8 cellular contexts compared by ENCODE assay signal in genomic region chr5:17190242-17190778, GRCh38. TPM values are rescaled to one million over a fixed set of nuclear protein-coding genes. Genes with fewer than 3 reads are reported as not detected.
A peak's percentile ranks its signal among the peaks of the same experiment; 100 is the strongest.
DNase-seq lines count a peak whose midpoint lies in the region; ATAC-seq and TF ChIP-seq lines count a peak whose summit lies in the region.

No MANE protein-coding gene starts in this region.

- ATAC-seq in CD8-positive, alpha-beta T cell: no peak
- ATAC-seq in HG02571 (IDR thresholded peaks at IDR 0.05; ENCODE audit: unreplicated experiment): no peak
- ATAC-seq in GM19328 (IDR thresholded peaks at IDR 0.05; ENCODE audit: unreplicated experiment): no peak

- H3K36me3 ChIP-seq in CD8-positive, alpha-beta T cell (ENCODE audit: insufficient read depth, low read length): no peaks in the 10 kb centered on the region
- H3K36me3 ChIP-seq in GM23248 (ENCODE audit: low read depth) (no peaks in the 10 kb centered on the region), testis (ENCODE audit: low read depth, missing control alignments) (no peaks in the 10 kb centered on the region)

- H3K9me3 ChIP-seq in CD8-positive, alpha-beta T cell (ENCODE audit: low read length): no peaks in the 10 kb centered on the region
- H3K9me3 ChIP-seq in GM23248 (ENCODE audit: low read depth) (no peaks in the 10 kb centered on the region), testis (no peaks in the 10 kb centered on the region)

- no peak overlapping the region for H3K4me3 Mint-ChIP-seq in CD8-positive, alpha-beta T cell

- H3K9me3 Mint-ChIP-seq in CD8-positive, alpha-beta T cell: no peaks in the 10 kb centered on the region

- H3K9me2 ChIP-seq in GM23248 (ENCODE audit: insufficient read depth): no peaks in the 10 kb centered on the region

- POLR2A ChIA-PET in CD8-positive, alpha-beta T cell (lab: Charles Lee): no interaction called here

- H3K27ac Mint-ChIP-seq in CD8-positive, alpha-beta T cell: no peak overlapping the region

- H3K79me2 ChIP-seq in GM23248 (ENCODE audit: insufficient read depth): peaks cover 15% of the 10 kb centered on the region

- peaks cover 44% of the 10 kb centered on the region for H3F3A ChIP-seq in GM23248 (ENCODE audit: insufficient read depth)

- no peak for TF ChIP-seq POLR2A in testis (IDR thresholded peaks at IDR 0.05)

- H3K4me1 ChIP-seq in CD8-positive, alpha-beta T cell (ENCODE audit: insufficient read depth, low read length): no peaks in the 10 kb centered on the region
- peaks cover 47% of the 10 kb centered on the region for H3K4me1 ChIP-seq in GM23248 (ENCODE audit: insufficient read depth)
- H3K4me1 ChIP-seq in testis: peaks cover 8% of the 10 kb centered on the region

- in situ Hi-C loops in GM23248 (cut with MboI): loop anchor here (10.0 kb wide), 2 partner anchors 516 to 716 kb away; no protein-coding TSS in a partner anchor
- in situ Hi-C loops in astrocyte of the cerebellum (cut with HindIII; ENCODE audit: low sequenced_read_pairs): loop anchor here (5.0 kb wide), 2 partner anchors 393 to 493 kb away; no protein-coding TSS in a partner anchor

- no peak overlapping the region for H3K27ac ChIP-seq in CD8-positive, alpha-beta T cell (ENCODE audit: low read depth, low read length)
- H3K27ac ChIP-seq in GM23248: peak overlapping the region; percentile 55
- H3K27ac ChIP-seq in testis: no peak overlapping the region

- H3K4me1 Mint-ChIP-seq in CD8-positive, alpha-beta T cell (ENCODE audit: low read depth): no peaks in the 10 kb centered on the region

- no peaks in the 10 kb centered on the region for H3K36me3 Mint-ChIP-seq in CD8-positive, alpha-beta T cell

- H3K4me2 ChIP-seq in GM23248 (ENCODE audit: unreplicated experiment): peak overlapping the region; percentile 36

- H3K4me3 ChIP-seq in CD8-positive, alpha-beta T cell (ENCODE audit: low read depth, low read length): no peak overlapping the region
- H3K4me3 ChIP-seq in GM23248 (peak overlapping the region; percentile 11), astrocyte of the cerebellum (ENCODE audit: low read depth, low read length) (no peak overlapping the region), testis (no peak overlapping the region)

- peak; percentile 37 for TF ChIP-seq CTCF in CD8-positive, alpha-beta T cell (IDR thresholded peaks at IDR 0.05)
- TF ChIP-seq CTCF in astrocyte of the cerebellum (IDR thresholded peaks at IDR 0.05; ENCODE audit: low read depth, low read length, missing control alignments) (peak; percentile 64), testis (IDR thresholded peaks at IDR 0.05) (peak; percentile 86 to 94 (median 91))

- intact Hi-C loops in CD8-positive, alpha-beta T cell (cut with DNase I, micrococcal nuclease): no loop called here
- intact Hi-C loops in testis (cut with DNase I; ENCODE audit: low total_unique reads): loop anchor here (10.0 kb wide), 1 partner anchor 716 kb away; no protein-coding TSS in a partner anchor

- 1 to 4% methylated on average over 4 of the region's 4 CpGs for WGBS in GM23248 (ENCODE audit: low coverage in 1 of 2, low lambda C conversion rate in 2 of 2, missing lambda C conversion rate in 2 of 2), 2 experiments
- 7 to 15% methylated on average over 4 of the region's 4 CpGs for WGBS in testis, 2 donors

- H4K20me1 ChIP-seq in GM23248 (ENCODE audit: insufficient read depth): no peaks in the 10 kb centered on the region

- H3K27me3 Mint-ChIP-seq in CD8-positive, alpha-beta T cell (ENCODE audit: low read depth): peaks cover 12% of the 10 kb centered on the region

- CTCF ChIA-PET in CD8-positive, alpha-beta T cell (lab: Charles Lee): interaction anchor here (0.6 to 2.7 kb wide), 13 partner anchors 9 to 399 kb away, joined by 3 to 11 read pairs (median 4); no protein-coding TSS in a partner anchor

- no peak for DNase-seq in CD8-positive, alpha-beta T cell
- DNase-seq in GM23248: peak; percentile 71
- peak; percentile 27 for DNase-seq in NCI-H345 treated with DMSO at 0.1 percent for 48 hours (lab: John Stamatoyannopoulos, UW; ENCODE audit: unreplicated experiment)
- DNase-seq in astrocyte of the cerebellum (ENCODE audit: low read depth): peak; percentile 72
- peak; percentile 87 for DNase-seq in iris pigment epithelial cell (ENCODE audit: low read depth)
- peak; percentile 54 for DNase-seq in testis

- no peaks in the 10 kb centered on the region for H3K27me3 ChIP-seq in CD8-positive, alpha-beta T cell (ENCODE audit: insufficient read depth, low read length)
- no peaks in the 10 kb centered on the region for H3K27me3 ChIP-seq in GM23248 (replicated peaks; ENCODE audit: insufficient read depth)
- no peaks in the 10 kb centered on the region for H3K27me3 ChIP-seq in testis

- peak overlapping the region; percentile 52 for H2AFZ ChIP-seq in GM23248

- peak overlapping the region; percentile 53 for H3K9ac ChIP-seq in GM23248

RNA-seq across cellular contexts. Expression of gene BASP1, which starts 27.1 kb away (rescaled TPM):
- total RNA-seq in CD8-positive, alpha-beta T cell: under 1 TPM; 0.22 to 0.43 TPM
- 121 and 124 TPM in 2 replicates for total RNA-seq in GM23248 (2014; rRNA removed; shearing (Covaris generic))
- polyA plus RNA-seq in GM23248 (2016; fragmentation: Nextera tagmentation; extraction: Ambion mirVana) (58.4 and 60.4 TPM in 2 replicates), testis (ENCODE audit: insufficient read depth, low read depth, low replicate concordance) (5.6 TPM)
- 1 to 10 TPM; 2.1 to 2.6 TPM for total RNA-seq in testis

Comparison
In these comparisons a context has a peak if more than half of its experiments do, and no peak if none do; other contexts are left out.
1. DNase-seq: peak in GM23248 (single experiment), NCI-H345 treated with DMSO at 0.1 percent for 48 hours (single experiment), astrocyte of the cerebellum (single experiment), iris pigment epithelial cell (single experiment) and testis (single experiment); none in CD8-positive, alpha-beta T cell (0 of 7).
2. CTCF ChIP-seq: peak in every context shown above with its lines; median percentile 91 in testis; 64 in astrocyte of the cerebellum; 37 in CD8-positive, alpha-beta T cell.
3. RNA of gene BASP1, which starts 27.1 kb away (total RNA-seq): 121 to 124 TPM in GM23248; 2.1 to 2.6 TPM in testis and 0.22 to 0.43 TPM in CD8-positive, alpha-beta T cell; every median in the first group is over 10 times any median in the second.